Comparison of ENCODE assay signal across 25 cellular contexts in the genomic region with DNA sequence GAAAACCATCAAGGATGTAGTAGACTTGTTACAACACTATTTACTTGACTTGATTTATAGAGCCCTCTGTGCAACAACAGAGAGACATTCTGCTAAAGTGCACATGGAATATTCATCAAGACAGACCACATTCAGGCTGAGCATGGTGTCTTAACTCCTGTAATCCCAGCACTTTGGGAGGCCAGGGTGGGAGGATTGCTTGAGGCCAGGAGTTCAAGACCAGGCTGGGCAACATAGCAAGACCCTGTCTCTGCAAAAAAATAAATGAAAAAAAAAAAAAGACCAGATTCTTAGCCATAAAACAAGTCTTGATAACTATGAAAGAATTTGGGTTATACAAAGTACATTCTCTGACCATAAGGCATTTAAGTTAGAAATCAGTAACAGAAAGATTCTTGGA.
"Had no signal": no experiment of that assay in that cellular context is flagged by ENCODE, and none has a peak within 500 bp of the region (broad histone marks: within the 10 kb centered on the region; RNA-seq: fewer than 3 reads in every experiment).

No MANE protein-coding gene starts in this region.

- H3K27me3 ChIP-seq: brain microvascular endothelial cell, cardiac muscle cell had no signal

- H3K27ac ChIP-seq: brain microvascular endothelial cell, cardiac muscle cell, SK-N-MC, VCaP had no signal

- ATAC-seq: activated CD4-positive, alpha-beta T cell treated with anti-CD3 and anti-CD28 coated beads for 36 hours; activated naive CD4-positive, alpha-beta T cell treated with anti-CD3 and anti-CD28 coated beads, Interleukin-2, amount 50 U/mL, for 72 hours; activated naive CD8-positive, alpha-beta T cell treated with anti-CD3 and anti-CD28 coated beads, Interleukin-2, amount 50 U/mL, for 24 hours; Panc1; Right ventricle myocardium inferior; T-cell had no signal

- H3K4me3 ChIP-seq: cardiac muscle cell, SK-N-MC had no signal

- H3K36me3 ChIP-seq: brain microvascular endothelial cell, cardiac muscle cell had no signal

- DNase-seq: activated CD4-positive, alpha-beta memory T cell treated with anti-CD3 and anti-CD28 coated beads, Interleukin-2, amount 10 ng/mL, durations not matched to agents 7 days and 5 days; activated CD4-positive, alpha-beta T cell treated with anti-CD3 and anti-CD28 coated beads for 36 hours; activated CD4-positive, alpha-beta T cell treated with anti-CD3 and anti-CD28 coated beads, Interleukin-2, amount 50 U/mL, for 1 hour; activated naive CD8-positive, alpha-beta T cell treated with anti-CD3 and anti-CD28 coated beads, Interleukin-2, amount 50 U/mL, for 24 hours; activated T-cell treated with anti-CD3 and anti-CD28 coated beads, Interleukin-2, amount 50 U/mL, for 1 hour; brain microvascular endothelial cell; Karpas-422; NCI-H1105 treated with DMSO at 0.1 percent for 48 hours; NCI-H1436 treated with DMSO at 0.1 percent for 48 hours; NCI-H187 treated with DMSO at 0.1 percent for 48 hours; NCI-H2081 treated with DMSO at 0.1 percent for 48 hours; NCI-H2171 treated with DMSO at 0.1 percent for 48 hours; NCI-H226; NCI-H526; NCI-H82; RPMI8226; T-cell; T-helper 2 cell; T1000 had no signal
